Comparison of ENCODE assay signal across 19 cellular contexts in the genomic region with DNA sequence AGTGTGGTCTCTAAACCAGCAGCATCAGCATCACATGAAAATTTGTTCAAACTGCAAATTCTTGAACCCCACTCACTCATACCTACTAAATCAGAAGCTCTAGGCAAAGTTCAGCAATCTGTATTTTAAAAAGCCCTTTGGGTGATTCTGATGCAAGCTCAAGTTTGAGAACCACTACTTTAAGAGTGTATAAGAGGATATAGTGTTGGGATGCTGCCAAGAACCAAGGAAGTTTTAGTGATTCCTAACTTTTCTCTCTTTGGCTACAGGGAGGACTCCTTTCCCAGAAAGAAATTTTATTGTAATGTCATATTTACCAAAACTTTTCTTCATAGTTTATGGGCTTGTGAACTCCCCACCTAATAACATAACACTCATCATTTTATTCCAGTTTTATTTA.
DNase-seq lines count a peak whose midpoint lies in the region; ATAC-seq and TF ChIP-seq lines count a peak whose summit lies in the region.
"Had no signal": no experiment of that assay in that cellular context is flagged by ENCODE, and none has a peak within 500 bp of the region (broad histone marks: within the 10 kb centered on the region; RNA-seq: fewer than 3 reads in every experiment).

No MANE protein-coding gene starts in this region.

- no peak for TF ChIP-seq CTCF in cardiac fibroblast (IDR thresholded peaks at IDR 0.05; ENCODE audit: low read depth, low read length)
- TF ChIP-seq CTCF in fibroblast of pulmonary artery (IDR thresholded peaks at IDR 0.05; ENCODE audit: low read length, missing control alignments) = no peak

- no peaks in the 10 kb centered on the region for H3K9me2 ChIP-seq in GM23248 (ENCODE audit: insufficient read depth)

- no peaks in the 10 kb centered on the region for H3K79me2 ChIP-seq in GM23248 (ENCODE audit: insufficient read depth)

- in situ Hi-C loops in GM23248 (cut with MboI) = no loop called here

- no peak overlapping the region for H2AFZ ChIP-seq in GM23248

- no peak overlapping the region for H3K4me2 ChIP-seq in GM23248 (ENCODE audit: unreplicated experiment)

- no peaks in the 10 kb centered on the region for H3K9me3 ChIP-seq in GM23248 (ENCODE audit: low read depth)
- H3K9me3 ChIP-seq: HAP-1 had no signal

- no peaks in the 10 kb centered on the region for H3K36me3 ChIP-seq in GM23248 (ENCODE audit: low read depth)
- H3K36me3 ChIP-seq: HAP-1 had no signal

- no peak overlapping the region for H3K9ac ChIP-seq in GM23248

- ATAC-seq in GM21529 (IDR thresholded peaks at IDR 0.05; ENCODE audit: unreplicated experiment) = no peak
- ATAC-seq: HepG2 had no signal

- H3K27ac ChIP-seq in GM23248 = no peak overlapping the region

- no peak overlapping the region for H3K4me3 ChIP-seq in GM23248
- H3K4me3 ChIP-seq in cardiac fibroblast (replicated peaks in 1 of 2; ENCODE audit: low read depth in 2 of 2, low read length in 2 of 2) = no peak overlapping the region
- H3K4me3 ChIP-seq in fibroblast of pulmonary artery (replicated peaks; ENCODE audit: low read depth, low read length) = no peak overlapping the region
- H3K4me3 ChIP-seq: HAP-1 had no signal

- no peaks in the 10 kb centered on the region for H4K20me1 ChIP-seq in GM23248 (ENCODE audit: insufficient read depth)

- no peaks in the 10 kb centered on the region for H3F3A ChIP-seq in GM23248 (ENCODE audit: insufficient read depth)

- no peaks in the 10 kb centered on the region for H3K4me1 ChIP-seq in GM23248 (ENCODE audit: insufficient read depth)
- H3K4me1 ChIP-seq: HAP-1 had no signal

- DNase-seq in GM23248 = peak; percentile 20
- DNase-seq in cardiac fibroblast (ENCODE audit: low read depth in 2 of 2) = peak; percentile 10 to 47
- peak; percentile 31 for DNase-seq in fibroblast of pulmonary artery (ENCODE audit: low read depth)
- DNase-seq in C1 segment of cervical spinal cord (lab: John Stamatoyannopoulos, UW) = no peak
- DNase-seq in globus pallidus (ENCODE audit: low spot score) = no peak
- DNase-seq in activated CD4-positive, alpha-beta T cell treated with anti-CD3 and anti-CD28 coated beads for 4 hours = no peak
- DNase-seq: AML-193, GF-D8, KBM-7, NCI-H1105, NCI-H146, NCI-H2029, NCI-H345, NCI-H526, OCI-M1, Right ventricle myocardium superior had no signal

- H3K27me3 ChIP-seq in GM23248 (replicated peaks; ENCODE audit: insufficient read depth) = no peaks in the 10 kb centered on the region

Comparison
In these comparisons a context has a peak if more than half of its experiments do, and no peak if none do; other contexts are left out.
1. DNase-seq: peak in GM23248 (single experiment), cardiac fibroblast (2 of 2) and fibroblast of pulmonary artery (single experiment); none in C1 segment of cervical spinal cord (0 of 14), globus pallidus (single experiment) and activated CD4-positive, alpha-beta T cell treated with anti-CD3 and anti-CD28 coated beads for 4 hours (0 of 2).